11 cellular contexts compared by ENCODE assay signal in genomic region chr3:120285508-120285841, GRCh38. TPM values are rescaled to one million over a fixed set of nuclear protein-coding genes. Genes with fewer than 3 reads are reported as not detected.
DNase-seq lines count a peak whose midpoint lies in the region; ATAC-seq and TF ChIP-seq lines count a peak whose summit lies in the region.
"Had no signal": no experiment of that assay in that cellular context is flagged by ENCODE, and none has a peak within 500 bp of the region (broad histone marks: within the 10 kb centered on the region; RNA-seq: fewer than 3 reads in every experiment).

No MANE protein-coding gene starts in this region.

- DNase-seq in PC-3: no peak
- DNase-seq in coronary artery (ENCODE audit: low spot score): no peak
- no peak for DNase-seq in tibial nerve (ENCODE audit: low spot score in 2 of 2)
- DNase-seq in SK-N-DZ (ENCODE audit: low spot score): no peak
- DNase-seq: cortex of kidney; stimulated activated naive CD4-positive, alpha-beta T cell; SW 1271 had no signal

- H3K27ac ChIP-seq in PC-3 (ENCODE audit: low read length) (no peak overlapping the region), coronary artery (no peak overlapping the region), mucosa of rectum (ENCODE audit: low read depth in 2 of 2, low read length in 2 of 2) (no peak overlapping the region), tibial nerve (peak overlapping the region in 1 of 4 donors; percentile 34)

- H3K27me3 ChIP-seq in PC-3 (ENCODE audit: low read length) (no peaks in the 10 kb centered on the region), mucosa of rectum (ENCODE audit: control insufficient read depth in 2 of 2, insufficient read depth in 2 of 2, low read length in 2 of 2) (peaks cover 14 to 15% of the 10 kb centered on the region in 2 donors), tibial nerve (no peaks in the 10 kb centered on the region)

- peak overlapping the region; percentile 63; the same call in 1 of the 2 replicates for H3K9ac ChIP-seq in PC-3 (ENCODE audit: low read length)
- no peak overlapping the region for H3K9ac ChIP-seq in mucosa of rectum (ENCODE audit: low read depth in 1 of 2, low read length in 2 of 2)

- BruUV-seq in PC-3 (replicated peaks; lab: Mats Ljungman, UMichigan): TSS peak; percentile 24

- H4K20me1 ChIP-seq in PC-3 (ENCODE audit: low read length): no peaks in the 10 kb centered on the region

- H3K4me2 ChIP-seq in PC-3 (ENCODE audit: low read length): peak overlapping the region; percentile 89

- peak overlapping the region; percentile 93 for H2AFZ ChIP-seq in PC-3 (ENCODE audit: low read length)

- H3K4me1 ChIP-seq in PC-3 (ENCODE audit: insufficient read depth, low read length): peaks cover 9% of the 10 kb centered on the region; the same call in 1 of the 2 replicates
- H3K4me1 ChIP-seq in mucosa of rectum (ENCODE audit: control insufficient read depth in 2 of 2, insufficient read depth in 2 of 2, low read length in 2 of 2): no peaks in the 10 kb centered on the region
- H3K4me1 ChIP-seq in tibial nerve: peaks cover 0 to 9% (median 4%) of the 10 kb centered on the region in 4 donors

- intact Hi-C loops in PC-3 (cut with micrococcal nuclease): loop anchor here (2.0 kb wide), 1 partner anchor 65 kb away; no protein-coding TSS in a partner anchor

- no peak for TF ChIP-seq EP300 in tibial nerve (IDR thresholded peaks at IDR 0.05)

- POLR2A ChIA-PET in PC-3 (lab: Charles Lee; ENCODE audit: unreplicated experiment): interaction anchor here (0.7 kb wide), 1 partner anchor 518 kb away, joined by 3 read pairs; no protein-coding TSS in a partner anchor

- no peak for ATAC-seq in PC-3
- ATAC-seq in GM21528 (IDR thresholded peaks at IDR 0.05; ENCODE audit: low FRiP score, unreplicated experiment): no peak
- ATAC-seq in HG02763 (IDR thresholded peaks at IDR 0.05; ENCODE audit: unreplicated experiment): no peak

- H3K4me3 ChIP-seq in PC-3 (ENCODE audit: low read length) (peak overlapping the region; percentile 79), coronary artery (peak overlapping the region; percentile 73), mucosa of rectum (ENCODE audit: low read length in 2 of 2) (peak overlapping the region; percentile 21 to 31), tibial nerve (peak overlapping the region; percentile 33 to 70 (median 42))

- no peaks in the 10 kb centered on the region for H3K79me2 ChIP-seq in PC-3 (ENCODE audit: low read length)

- TF ChIP-seq POLR2A in tibial nerve (IDR thresholded peaks at IDR 0.05): no peak

- H3K9me2 ChIP-seq in PC-3 (replicated peaks; ENCODE audit: low read length): no peaks in the 10 kb centered on the region

- no peaks in the 10 kb centered on the region for H3K36me3 ChIP-seq in PC-3 (ENCODE audit: low read depth, low read length)
- no peaks in the 10 kb centered on the region for H3K36me3 ChIP-seq in mucosa of rectum (ENCODE audit: control insufficient read depth in 2 of 2, insufficient read depth in 2 of 2, low read length in 2 of 2)
- no peaks in the 10 kb centered on the region for H3K36me3 ChIP-seq in tibial nerve

- 22 to 36% methylated on average over 15 of the region's 15 CpGs for WGBS in tibial nerve, 2 donors

- no peaks in the 10 kb centered on the region for H3F3A ChIP-seq in PC-3 (ENCODE audit: low read length, unreplicated experiment)

- H3K9me3 ChIP-seq in PC-3 (ENCODE audit: low read length) (no peaks in the 10 kb centered on the region), mucosa of rectum (ENCODE audit: control insufficient read depth in 2 of 2, low read length in 2 of 2) (no peaks in the 10 kb centered on the region), tibial nerve (peaks cover 0 to 8% (median 0%) of the 10 kb centered on the region in 4 donors)

- no peak for TF ChIP-seq CTCF in PC-3 (conservative IDR thresholded peaks at IDR 0.05; ENCODE audit: low read depth, low read length)
- no peak for TF ChIP-seq CTCF in coronary artery (IDR thresholded peaks at IDR 0.05)
- TF ChIP-seq CTCF in tibial nerve (IDR thresholded peaks at IDR 0.05): no peak

- CTCF ChIA-PET in PC-3 (lab: Charles Lee): no interaction called here

RNA-seq across cellular contexts. Expression of gene GPR156, which starts 0.5 kb away (rescaled TPM):
- 5.1 and 7.7 TPM in 2 replicates for total RNA-seq in PC-3 (2014; rRNA removed)
- 1 to 10 TPM in 1 of 4 donors, under 1 TPM in 3; 0.21 to 2.1 (median 0.50) TPM for total RNA-seq in tibial nerve
- 0.42 and 0.70 TPM in 2 replicates for polyA plus RNA-seq in SK-N-DZ (2014; cell fraction: cytosol; rRNA removed)
- 1.2 and 1.3 TPM in 2 replicates for polyA plus RNA-seq in SK-N-DZ (2014; cell fraction: nucleus; rRNA removed)
- total RNA-seq: HepG2 had no signal
- polyA plus RNA-seq: HepG2 had no signal

Comparison
In these comparisons a context has a peak if more than half of its experiments do, and no peak if none do; other contexts are left out.
1. H3K4me3 ChIP-seq: peak in every context shown above with its lines; median percentile 79 in PC-3; 73 in coronary artery; 42 in tibial nerve; 26 in mucosa of rectum.